In the genomic region with DNA sequence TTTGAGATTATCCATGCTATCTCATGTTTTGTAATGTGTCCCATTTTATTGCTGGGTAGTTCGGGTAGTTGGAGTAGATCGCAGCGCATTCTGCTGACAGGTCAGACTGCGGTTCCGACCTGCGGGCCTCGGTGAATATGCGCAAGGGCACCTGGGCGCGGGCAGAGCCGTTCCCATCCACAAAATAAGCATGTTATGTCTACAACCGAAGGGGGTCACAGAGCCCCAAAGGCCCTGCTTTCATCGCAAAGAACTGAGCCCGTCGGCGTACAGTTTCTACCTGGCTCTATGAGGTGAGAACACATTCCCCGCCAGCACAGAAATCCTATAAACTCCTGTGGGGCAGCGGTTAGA, we compare ENCODE assay signal across 8 cellular contexts.
DNase-seq lines count a peak whose midpoint lies in the region; ATAC-seq and TF ChIP-seq lines count a peak whose summit lies in the region.

No MANE protein-coding gene starts in this region.

- DNase-seq in NCI-H2227 (lab: John Stamatoyannopoulos, UW; ENCODE audit: unreplicated experiment) (peak; percentile 37), NCI-H2227 treated with DMSO at 0.1 percent for 48 hours (lab: John Stamatoyannopoulos, UW) (no peak), WTC11 (ENCODE audit: low spot score) (peak; percentile 40), iPS DF 6.9 (ENCODE audit: low read depth, low spot score) (no peak), middle frontal gyrus (ENCODE audit: extremely low spot score, low spot score) (no peak), foreskin keratinocyte (no peak)
- no peak for DNase-seq in stimulated activated effector memory CD8-positive, alpha-beta T cell treated with anti-CD3 and anti-CD28 coated beads, Interleukin-12 subunit alpha, Interleukin-12 subunit beta, amount 100 ng/mL, for 72 hours (ENCODE audit: low spot score in 2 of 2)

- H3K27ac Mint-ChIP-seq in WTC11 = peak overlapping the region; percentile 100
- H3K27ac Mint-ChIP-seq in stimulated activated effector memory CD8-positive, alpha-beta T cell treated with anti-CD3 and anti-CD28 coated beads, Interleukin-12 subunit alpha, Interleukin-12 subunit beta, amount 100 ng/mL, for 72 hours = peak overlapping the region; percentile 100

- H3K27me3 ChIP-seq in iPS DF 6.9 (ENCODE audit: control insufficient read depth, insufficient read depth, low read length) (peaks cover 38% of the 10 kb centered on the region), foreskin keratinocyte (peaks cover 55% of the 10 kb centered on the region)

- H3K4me1 ChIP-seq in iPS DF 6.9 (ENCODE audit: control insufficient read depth, insufficient read depth, low read length) (no peaks in the 10 kb centered on the region; the same call in 1 of the 2 replicates), foreskin keratinocyte (peaks cover 6% of the 10 kb centered on the region)

- H3K4me3 ChIP-seq in iPS DF 6.9 (ENCODE audit: low read length) = peak overlapping the region; percentile 20; the same call in 1 of the 2 replicates

- no peaks in the 10 kb centered on the region for H3K9me3 ChIP-seq in iPS DF 6.9 (ENCODE audit: control insufficient read depth, insufficient read depth, low read length)

- TF ChIP-seq CTCF in WTC11 (IDR thresholded peaks at IDR 0.05) = no peak
- no peak for TF ChIP-seq CTCF in foreskin keratinocyte (conservative IDR thresholded peaks at IDR 0.05)

- H3K27ac ChIP-seq in iPS DF 6.9 (ENCODE audit: low read length) (no peak overlapping the region), foreskin keratinocyte (no peak overlapping the region)

- H3K36me3 ChIP-seq in iPS DF 6.9 (ENCODE audit: control insufficient read depth, insufficient read depth, low read length) = no peaks in the 10 kb centered on the region

- CTCF ChIA-PET in WTC11 (lab: Charles Lee) = interaction anchor here (1.1 to 2.1 kb wide), 2 partner anchors 158 to 167 kb away, joined by 3 to 9 read pairs; a partner anchor contains a TSS

- H3K4me3 Mint-ChIP-seq in WTC11 = peak overlapping the region; percentile 95
- H3K4me3 Mint-ChIP-seq in stimulated activated effector memory CD8-positive, alpha-beta T cell treated with anti-CD3 and anti-CD28 coated beads, Interleukin-12 subunit alpha, Interleukin-12 subunit beta, amount 100 ng/mL, for 72 hours = peak overlapping the region; percentile 86

- peaks cover 28% of the 10 kb centered on the region for H3K4me1 Mint-ChIP-seq in WTC11
- H3K4me1 Mint-ChIP-seq in stimulated activated effector memory CD8-positive, alpha-beta T cell treated with anti-CD3 and anti-CD28 coated beads, Interleukin-12 subunit alpha, Interleukin-12 subunit beta, amount 100 ng/mL, for 72 hours = peaks cover 34% of the 10 kb centered on the region

- POLR2A ChIA-PET in WTC11 (lab: Charles Lee) = interaction anchor here (0.5 to 1.9 kb wide), 15 partner anchors 8 to 697 kb away, joined by 3 to 19 read pairs (median 3); a partner anchor contains a TSS

- ATAC-seq in WTC11 = peak; percentile 12
- ATAC-seq in stimulated activated effector memory CD8-positive, alpha-beta T cell treated with anti-CD3 and anti-CD28 coated beads, Interleukin-12 subunit alpha, Interleukin-12 subunit beta, amount 100 ng/mL, for 72 hours = no peak
- ATAC-seq in HG02571 (IDR thresholded peaks at IDR 0.05; ENCODE audit: unreplicated experiment) = no peak
- no peak for ATAC-seq in foreskin keratinocyte

- H3K27me3 Mint-ChIP-seq in WTC11 (ENCODE audit: low read depth) = peaks cover 72% of the 10 kb centered on the region

- H3K36me3 Mint-ChIP-seq in WTC11 = peaks cover 6% of the 10 kb centered on the region; the same call in 1 of the 2 replicates
- peaks cover 19% of the 10 kb centered on the region for H3K36me3 Mint-ChIP-seq in stimulated activated effector memory CD8-positive, alpha-beta T cell treated with anti-CD3 and anti-CD28 coated beads, Interleukin-12 subunit alpha, Interleukin-12 subunit beta, amount 100 ng/mL, for 72 hours

- H3K9me3 Mint-ChIP-seq in WTC11 = peaks cover 8% of the 10 kb centered on the region
- no peaks in the 10 kb centered on the region for H3K9me3 Mint-ChIP-seq in stimulated activated effector memory CD8-positive, alpha-beta T cell treated with anti-CD3 and anti-CD28 coated beads, Interleukin-12 subunit alpha, Interleukin-12 subunit beta, amount 100 ng/mL, for 72 hours

- no CpG with 5 or more reads among the region's 18 CpGs for WGBS in iPS DF 6.9 (ENCODE audit: insufficient coverage, insufficient read length)

TF ChIP-seq in WTC11, 78 proteins besides CTCF, POLR2A, EP300 and RAD21:
- no peak for TF ChIP-seq KAT7 (CRISPR knock-in tag; IDR thresholded peaks at IDR 0.05; ENCODE audit: borderline replicate concordance)
- TF ChIP-seq, protein P1, sequence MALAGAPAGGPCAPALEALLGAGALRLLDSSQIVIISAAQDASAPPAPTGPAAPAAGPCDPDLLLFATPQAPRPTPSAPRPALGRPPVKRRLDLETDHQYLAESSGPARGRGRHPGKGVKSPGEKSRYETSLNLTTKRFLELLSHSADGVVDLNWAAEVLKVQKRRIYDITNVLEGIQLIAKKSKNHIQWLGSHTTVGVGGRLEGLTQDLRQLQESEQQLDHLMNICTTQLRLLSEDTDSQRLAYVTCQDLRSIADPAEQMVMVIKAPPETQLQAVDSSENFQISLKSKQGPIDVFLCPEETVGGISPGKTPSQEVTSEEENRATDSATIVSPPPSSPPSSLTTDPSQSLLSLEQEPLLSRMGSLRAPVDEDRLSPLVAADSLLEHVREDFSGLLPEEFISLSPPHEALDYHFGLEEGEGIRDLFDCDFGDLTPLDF (CRISPR knock-in tag; IDR thresholded peaks at IDR 0.05) = no peak
- TF ChIP-seq, protein P2, sequence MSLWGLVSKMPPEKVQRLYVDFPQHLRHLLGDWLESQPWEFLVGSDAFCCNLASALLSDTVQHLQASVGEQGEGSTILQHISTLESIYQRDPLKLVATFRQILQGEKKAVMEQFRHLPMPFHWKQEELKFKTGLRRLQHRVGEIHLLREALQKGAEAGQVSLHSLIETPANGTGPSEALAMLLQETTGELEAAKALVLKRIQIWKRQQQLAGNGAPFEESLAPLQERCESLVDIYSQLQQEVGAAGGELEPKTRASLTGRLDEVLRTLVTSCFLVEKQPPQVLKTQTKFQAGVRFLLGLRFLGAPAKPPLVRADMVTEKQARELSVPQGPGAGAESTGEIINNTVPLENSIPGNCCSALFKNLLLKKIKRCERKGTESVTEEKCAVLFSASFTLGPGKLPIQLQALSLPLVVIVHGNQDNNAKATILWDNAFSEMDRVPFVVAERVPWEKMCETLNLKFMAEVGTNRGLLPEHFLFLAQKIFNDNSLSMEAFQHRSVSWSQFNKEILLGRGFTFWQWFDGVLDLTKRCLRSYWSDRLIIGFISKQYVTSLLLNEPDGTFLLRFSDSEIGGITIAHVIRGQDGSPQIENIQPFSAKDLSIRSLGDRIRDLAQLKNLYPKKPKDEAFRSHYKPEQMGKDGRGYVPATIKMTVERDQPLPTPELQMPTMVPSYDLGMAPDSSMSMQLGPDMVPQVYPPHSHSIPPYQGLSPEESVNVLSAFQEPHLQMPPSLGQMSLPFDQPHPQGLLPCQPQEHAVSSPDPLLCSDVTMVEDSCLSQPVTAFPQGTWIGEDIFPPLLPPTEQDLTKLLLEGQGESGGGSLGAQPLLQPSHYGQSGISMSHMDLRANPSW (CRISPR knock-in tag; conservative IDR thresholded peaks at IDR 0.05; ENCODE audit: low read depth) = no peak
- TF ChIP-seq CREB1 (CRISPR knock-in tag; IDR thresholded peaks at IDR 0.05) = no peak
- TF ChIP-seq NFATC4 (CRISPR knock-in tag; IDR thresholded peaks at IDR 0.05) = no peak
- no peak for TF ChIP-seq GRHL2 (CRISPR knock-in tag; IDR thresholded peaks at IDR 0.05; ENCODE audit: insufficient replicate concordance, severe bottlenecking)
- no peak for TF ChIP-seq ATF1 (CRISPR knock-in tag; IDR thresholded peaks at IDR 0.05)
- TF ChIP-seq, protein P3, sequence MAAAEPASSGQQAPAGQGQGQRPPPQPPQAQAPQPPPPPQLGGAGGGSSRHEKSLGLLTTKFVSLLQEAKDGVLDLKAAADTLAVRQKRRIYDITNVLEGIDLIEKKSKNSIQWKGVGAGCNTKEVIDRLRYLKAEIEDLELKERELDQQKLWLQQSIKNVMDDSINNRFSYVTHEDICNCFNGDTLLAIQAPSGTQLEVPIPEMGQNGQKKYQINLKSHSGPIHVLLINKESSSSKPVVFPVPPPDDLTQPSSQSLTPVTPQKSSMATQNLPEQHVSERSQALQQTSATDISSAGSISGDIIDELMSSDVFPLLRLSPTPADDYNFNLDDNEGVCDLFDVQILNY (CRISPR knock-in tag; IDR thresholded peaks at IDR 0.05) = no peak
- TF ChIP-seq ETV6 (CRISPR knock-in tag; IDR thresholded peaks at IDR 0.05) = no peak
- TF ChIP-seq CBFB (CRISPR knock-in tag; IDR thresholded peaks at IDR 0.05; ENCODE audit: low read depth) = no peak
- no peak for TF ChIP-seq NR2C2 (CRISPR knock-in tag; IDR thresholded peaks at IDR 0.05)
- TF ChIP-seq NFE2L1 (CRISPR knock-in tag; IDR thresholded peaks at IDR 0.05) = no peak
- TF ChIP-seq, protein P4, sequence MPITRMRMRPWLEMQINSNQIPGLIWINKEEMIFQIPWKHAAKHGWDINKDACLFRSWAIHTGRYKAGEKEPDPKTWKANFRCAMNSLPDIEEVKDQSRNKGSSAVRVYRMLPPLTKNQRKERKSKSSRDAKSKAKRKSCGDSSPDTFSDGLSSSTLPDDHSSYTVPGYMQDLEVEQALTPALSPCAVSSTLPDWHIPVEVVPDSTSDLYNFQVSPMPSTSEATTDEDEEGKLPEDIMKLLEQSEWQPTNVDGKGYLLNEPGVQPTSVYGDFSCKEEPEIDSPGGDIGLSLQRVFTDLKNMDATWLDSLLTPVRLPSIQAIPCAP (CRISPR knock-in tag; IDR thresholded peaks at IDR 0.05) = no peak

Comparison
In these comparisons a context has a peak if more than half of its experiments do, and no peak if none do; other contexts are left out.
1. DNase-seq: peak in NCI-H2227 (single experiment) and WTC11 (single experiment); none in NCI-H2227 treated with DMSO at 0.1 percent for 48 hours (single experiment), iPS DF 6.9 (single experiment), stimulated activated effector memory CD8-positive, alpha-beta T cell treated with anti-CD3 and anti-CD28 coated beads, Interleukin-12 subunit alpha, Interleukin-12 subunit beta, amount 100 ng/mL, for 72 hours (0 of 2), middle frontal gyrus (single experiment) and foreskin keratinocyte (0 of 2).